24 cellular contexts compared by ENCODE assay signal in genomic region chr3:197311591-197311990, GRCh38. TPM values are rescaled to one million over a fixed set of nuclear protein-coding genes. Genes with fewer than 3 reads are reported as not detected.
DNase-seq lines count a peak whose midpoint lies in the region; FAIRE-seq and TF ChIP-seq lines count a peak whose summit lies in the region.
"Had no signal": no experiment of that assay in that cellular context is flagged by ENCODE, and none has a peak within 500 bp of the region (broad histone marks: within the 10 kb centered on the region; RNA-seq: fewer than 3 reads in every experiment).

No MANE protein-coding gene starts in this region.

- H3K4me1 Mint-ChIP-seq in Calu3 (ENCODE audit: low read depth, unreplicated experiment) (peaks cover 47% of the 10 kb centered on the region), astrocyte (ENCODE audit: low read depth, unreplicated experiment) (peaks cover 35% of the 10 kb centered on the region), mesothelial cell of epicardium (peaks cover 24% of the 10 kb centered on the region)

- peaks cover 14% of the 10 kb centered on the region for H3K36me3 Mint-ChIP-seq in Calu3 (ENCODE audit: insufficient read depth, unreplicated experiment)
- no peaks in the 10 kb centered on the region for H3K36me3 Mint-ChIP-seq in astrocyte (ENCODE audit: low read depth, unreplicated experiment)
- peaks cover 3% of the 10 kb centered on the region for H3K36me3 Mint-ChIP-seq in mesothelial cell of epicardium
- H3K36me3 Mint-ChIP-seq: CD4-positive, CD25-positive, alpha-beta regulatory T cell had no signal

- intact Hi-C loops in Calu3 (cut with micrococcal nuclease; ENCODE audit: unreplicated experiment): no loop called here
- intact Hi-C loops in tibial artery (cut with DNase I; ENCODE audit: low total_unique reads): no loop called here

- POLR2A ChIA-PET in HEK293 (lab: Yijun Ruan, JAX): no interaction called here

- H3K79me2 ChIP-seq in astrocyte (ENCODE audit: insufficient read depth, low read length): no peaks in the 10 kb centered on the region

- H3K27ac Mint-ChIP-seq in Calu3 (ENCODE audit: unreplicated experiment) (peak overlapping the region; percentile 81), astrocyte (ENCODE audit: unreplicated experiment) (peak overlapping the region; percentile 16), mesothelial cell of epicardium (no peak overlapping the region)
- H3K27ac Mint-ChIP-seq: CD4-positive, CD25-positive, alpha-beta regulatory T cell had no signal

- H3K4me3 Mint-ChIP-seq in Calu3 (ENCODE audit: low read depth, unreplicated experiment) (no peak overlapping the region), astrocyte (ENCODE audit: unreplicated experiment) (no peak overlapping the region), mesothelial cell of epicardium (no peak overlapping the region)
- H3K4me3 Mint-ChIP-seq: CD4-positive, CD25-positive, alpha-beta regulatory T cell had no signal

- no peaks in the 10 kb centered on the region for H3K36me3 ChIP-seq in HEK293 (ENCODE audit: control insufficient read depth in 2 of 2, insufficient read depth in 1 of 2, low read length in 2 of 2)
- no peaks in the 10 kb centered on the region for H3K36me3 ChIP-seq in astrocyte (ENCODE audit: insufficient read depth, low read length)
- no peaks in the 10 kb centered on the region for H3K36me3 ChIP-seq in tibial artery
- H3K36me3 ChIP-seq: BLaER1 had no signal

- no peaks in the 10 kb centered on the region for H3K27me3 Mint-ChIP-seq in Calu3 (ENCODE audit: unreplicated experiment)
- H3K27me3 Mint-ChIP-seq in astrocyte (ENCODE audit: low read depth, unreplicated experiment): no peaks in the 10 kb centered on the region
- no peaks in the 10 kb centered on the region for H3K27me3 Mint-ChIP-seq in mesothelial cell of epicardium (ENCODE audit: low read depth)

- no peak for TF ChIP-seq CTCF in Calu3 (IDR thresholded peaks at IDR 0.05; ENCODE audit: unreplicated experiment)
- TF ChIP-seq CTCF in HEK293 (tag by site-specific recombination; IDR thresholded peaks at IDR 0.05): no peak
- no peak for TF ChIP-seq CTCF in astrocyte (IDR thresholded peaks at IDR 0.05; ENCODE audit: insufficient read depth, low read depth, low read length)
- no peak for TF ChIP-seq CTCF in tibial artery (IDR thresholded peaks at IDR 0.05)
- no peak for TF ChIP-seq CTCF in mesothelial cell of epicardium (IDR thresholded peaks at IDR 0.05; ENCODE audit: unreplicated experiment)

- H3K9ac ChIP-seq in astrocyte (ENCODE audit: low read length): no peak overlapping the region
- H3K9ac ChIP-seq: BLaER1 had no signal

- H3K4me2 ChIP-seq in astrocyte (ENCODE audit: low read length): no peak overlapping the region
- H3K4me2 ChIP-seq: BLaER1 had no signal

- CTCF ChIA-PET in Calu3 (lab: Charles Lee) (no interaction called here), HEK293 (lab: Yijun Ruan, JAX) (no interaction called here)

- DNase-seq in Calu3 (no peak), astrocyte (ENCODE audit: low read depth) (no peak), hepatic stellate cell (ENCODE audit: low spot score) (peak; percentile 29), inferior parietal cortex (ENCODE audit: extremely low spot score) (no peak), tibial artery (no peak), mesothelial cell of epicardium (ENCODE audit: low spot score in 2 of 2, unreplicated experiment in 2 of 2) (no peak), DMS53 treated with DMSO at 0.1 percent for 48 hours (lab: John Stamatoyannopoulos, UW; ENCODE audit: unreplicated experiment) (no peak)
- DNase-seq: CD4-positive, CD25-positive, alpha-beta regulatory T cell; GF-D8; KBM-7; MV-4-11; NCI-H1105; NCI-H146; NCI-H2029; NCI-H446 treated with DMSO at 0.1 percent for 48 hours; NCI-H526; NCI-H82; SHP77 treated with DMSO at 0.1 percent for 48 hours had no signal

- no peaks in the 10 kb centered on the region for H3K4me1 ChIP-seq in HEK293 (ENCODE audit: control insufficient read depth, insufficient read depth, low read length)
- H3K4me1 ChIP-seq in astrocyte (ENCODE audit: insufficient read depth, low read length): peaks cover 33% of the 10 kb centered on the region
- peaks cover 0 to 31% (median 7%) of the 10 kb centered on the region in 4 donors for H3K4me1 ChIP-seq in tibial artery

- no peaks in the 10 kb centered on the region for H4K20me1 ChIP-seq in astrocyte (ENCODE audit: insufficient read depth, low read length)
- H4K20me1 ChIP-seq: BLaER1 had no signal

- no peak overlapping the region for H3K27ac ChIP-seq in HEK293 (ENCODE audit: extremely low read depth, low read depth, low read length)
- H3K27ac ChIP-seq in astrocyte (ENCODE audit: low read depth, low read length): peak overlapping the region; percentile 11
- no peak overlapping the region for H3K27ac ChIP-seq in tibial artery
- H3K27ac ChIP-seq: BLaER1, SK-N-MC had no signal

- no TSS peak for BruUV-seq in Calu3 (replicated peaks; lab: Mats Ljungman, UMichigan)

- no peaks in the 10 kb centered on the region for H3K9me3 ChIP-seq in HEK293 (ENCODE audit: control insufficient read depth, insufficient read depth, low read depth, low read length)
- H3K9me3 ChIP-seq in astrocyte (ENCODE audit: insufficient read depth, low read depth, low read length): peaks cover 3% of the 10 kb centered on the region
- no peaks in the 10 kb centered on the region for H3K9me3 ChIP-seq in tibial artery
- H3K9me3 ChIP-seq: BLaER1 had no signal

- H3K27me3 ChIP-seq in astrocyte (ENCODE audit: insufficient read depth, low read length): no peaks in the 10 kb centered on the region
- no peaks in the 10 kb centered on the region for H3K27me3 ChIP-seq in tibial artery
- H3K27me3 ChIP-seq: BLaER1 had no signal

- FAIRE-seq in astrocyte (lab: Jason Lieb, UNC): no peak
- FAIRE-seq: D721Med, GM12891, HepG2 had no signal

- H2AFZ ChIP-seq in astrocyte (ENCODE audit: low read depth, low read length): peak overlapping the region; percentile 28

- H3K4me3 ChIP-seq in HEK293 (ENCODE audit: low read depth, low read length): no peak overlapping the region
- H3K4me3 ChIP-seq in astrocyte (ENCODE audit: insufficient read depth, low read depth, low read length): no peak overlapping the region
- no peak overlapping the region for H3K4me3 ChIP-seq in tibial artery
- H3K4me3 ChIP-seq: BLaER1, SK-N-MC had no signal

- H3K9me3 Mint-ChIP-seq in Calu3 (ENCODE audit: low read depth, unreplicated experiment) (peaks cover 4% of the 10 kb centered on the region), astrocyte (ENCODE audit: unreplicated experiment) (peaks cover 6% of the 10 kb centered on the region), mesothelial cell of epicardium (peaks cover 12% of the 10 kb centered on the region)
- H3K9me3 Mint-ChIP-seq: CD4-positive, CD25-positive, alpha-beta regulatory T cell had no signal

TF ChIP-seq in HEK293, 187 proteins besides CTCF, POLR2A, EP300 and RAD21:
- TF ChIP-seq ZNF701 (tag by site-specific recombination; IDR thresholded peaks at IDR 0.05) (0 out of 2 replicates have a peak, but pooled peaks have one; percentile 35), MYNN (tag by site-specific recombination; IDR thresholded peaks at IDR 0.05; ENCODE audit: borderline replicate concordance) (no peak), SCRT1 (tag by site-specific recombination; IDR thresholded peaks at IDR 0.05; ENCODE audit: borderline replicate concordance) (no peak)
TF ChIP-seq in HEK293: peak in this region for 1.

RNA-seq across cellular contexts. Expression of gene DLG1, which starts 13.2 kb away (rescaled TPM):
- total RNA-seq in Calu3 (2022) (105 and 127 TPM in 2 replicates), astrocyte (161 and 210 TPM in 2 replicates), mesothelial cell of epicardium (106 to 114 TPM (median 107 TPM) in 3 replicates)
